17 cellular contexts compared by ENCODE assay signal in the genomic region with DNA sequence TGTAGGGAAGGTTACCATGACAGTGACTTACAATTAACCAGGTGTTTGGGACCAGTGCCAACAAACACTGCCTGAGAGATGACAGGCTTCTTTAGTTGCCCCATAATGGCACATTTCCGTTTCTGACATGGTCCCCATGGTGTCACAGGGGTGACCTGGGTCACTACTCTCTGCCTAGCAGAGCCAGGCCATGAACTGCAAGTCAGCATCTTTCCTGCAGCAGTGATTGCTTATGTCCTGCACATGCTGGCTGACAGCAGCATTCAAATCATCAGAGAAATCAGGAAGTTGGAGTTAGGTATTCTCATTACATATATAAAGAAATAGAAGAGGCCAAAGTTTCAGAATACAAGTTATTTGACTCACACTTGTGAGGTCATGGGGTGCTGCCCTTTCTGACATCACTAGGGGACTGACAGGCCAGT. TPM values are rescaled to one million over a fixed set of nuclear protein-coding genes. Genes with fewer than 3 reads are reported as not detected.
A peak's percentile ranks its signal among the peaks of the same experiment; 100 is the strongest.
DNase-seq lines count a peak whose midpoint lies in the region; ATAC-seq and TF ChIP-seq lines count a peak whose summit lies in the region.
"Had no signal": no experiment of that assay in that cellular context is flagged by ENCODE, and none has a peak within 500 bp of the region (broad histone marks: within the 10 kb centered on the region; RNA-seq: fewer than 3 reads in every experiment).

No MANE protein-coding gene starts in this region.

- H3K4me1 ChIP-seq in gastroesophageal sphincter, result peaks cover 0 to 19% (median 8%) of the 10 kb centered on the region in 3 donors
- H3K4me1 ChIP-seq: neural progenitor cell had no signal

- no peak overlapping the region for H3K27ac ChIP-seq in gastroesophageal sphincter
- H3K27ac ChIP-seq: dorsolateral prefrontal cortex, neural progenitor cell, Peyer's patch had no signal

- H3K9me3 ChIP-seq in gastroesophageal sphincter, result no peaks in the 10 kb centered on the region
- H3K9me3 ChIP-seq: MG63, Peyer's patch had no signal

- TF ChIP-seq CTCF in gastroesophageal sphincter (IDR thresholded peaks at IDR 0.05), result no peak

- no peak overlapping the region for H3K4me3 ChIP-seq in gastroesophageal sphincter
- H3K4me3 ChIP-seq: dorsolateral prefrontal cortex, MG63, neural progenitor cell, Peyer's patch had no signal

- ATAC-seq in GM18858 (IDR thresholded peaks at IDR 0.05; ENCODE audit: unreplicated experiment) (peak; percentile 36), gastroesophageal sphincter (peak; percentile 34), HG02938 (IDR thresholded peaks at IDR 0.05; ENCODE audit: unreplicated experiment) (no peak), GM19035 (IDR thresholded peaks at IDR 0.05; ENCODE audit: unreplicated experiment) (no peak)
- ATAC-seq in stimulated activated naive CD8-positive, alpha-beta T cell treated with anti-CD3 and anti-CD28 coated beads, Interleukin-15, Interleukin-2, amounts not matched to agents 100 U/mL and 50 U/mL, for 24 hours, result no peak
- ATAC-seq: foreskin keratinocyte, HCT116 had no signal

- 67 to 80% methylated on average over 1 of the region's 1 CpG for WGBS in gastroesophageal sphincter (ENCODE audit: low coverage in 1 of 2), 2 donors

- no peaks in the 10 kb centered on the region for H3K36me3 ChIP-seq in gastroesophageal sphincter
- H3K36me3 ChIP-seq: MG63, neural progenitor cell, Peyer's patch had no signal

- H3K27me3 ChIP-seq in gastroesophageal sphincter, result no peaks in the 10 kb centered on the region
- H3K27me3 ChIP-seq: dorsolateral prefrontal cortex, foreskin keratinocyte, MG63, neural progenitor cell, Peyer's patch had no signal

- no peak for TF ChIP-seq POLR2A in gastroesophageal sphincter (IDR thresholded peaks at IDR 0.05)

- TF ChIP-seq EP300 in gastroesophageal sphincter (IDR thresholded peaks at IDR 0.05), result no peak

- DNase-seq in COR-L47 (lab: John Stamatoyannopoulos, UW), result peak; percentile 87
- DNase-seq in NCI-H2029 (lab: John Stamatoyannopoulos, UW), result peak; percentile 76
- DNase-seq in activated CD4-positive, alpha-beta T cell treated with anti-CD3 and anti-CD28 coated beads, Interleukin-2, amount 50 U/mL, for 48 hours, result no peak
- DNase-seq in stimulated activated naive CD8-positive, alpha-beta T cell treated with anti-CD3 and anti-CD28 coated beads, Interleukin-15, Interleukin-2, amounts not matched to agents 100 U/mL and 50 U/mL, for 24 hours, result no peak
- DNase-seq: anterior cingulate cortex; CD4-positive, alpha-beta T cell; dorsolateral prefrontal cortex; MG63; Peyer's patch; stimulated activated CD4-positive, alpha-beta T cell treated with anti-CD3 and anti-CD28 coated beads, Interleukin-15, amount 100 ng/mL, for 24 hours had no signal

RNA-seq across cellular contexts. Expression of a gene that starts 47.1 kb away (rescaled TPM):
- 10 to 100 TPM; 12.5 to 20.9 (median 18.6) TPM for total RNA-seq in gastroesophageal sphincter

Comparison
In these comparisons a context has a peak if more than half of its experiments do, and no peak if none do; other contexts are left out.
1. DNase-seq: peak in COR-L47 (single experiment) and NCI-H2029 (single experiment); none in activated CD4-positive, alpha-beta T cell treated with anti-CD3 and anti-CD28 coated beads, Interleukin-2, amount 50 U/mL, for 48 hours (0 of 2) and stimulated activated naive CD8-positive, alpha-beta T cell treated with anti-CD3 and anti-CD28 coated beads, Interleukin-15, Interleukin-2, amounts not matched to agents 100 U/mL and 50 U/mL, for 24 hours (single experiment).
2. ATAC-seq: peak in GM18858 (single experiment) and gastroesophageal sphincter (single experiment); none in HG02938 (single experiment), stimulated activated naive CD8-positive, alpha-beta T cell treated with anti-CD3 and anti-CD28 coated beads, Interleukin-15, Interleukin-2, amounts not matched to agents 100 U/mL and 50 U/mL, for 24 hours (single experiment) and GM19035 (single experiment).